ENCODE assay signal across 19 cellular contexts in genomic region chr12:21651821-21652220, GRCh38. TPM values are rescaled to one million over a fixed set of nuclear protein-coding genes. Genes with fewer than 3 reads are reported as not detected.
DNase-seq lines count a peak whose midpoint lies in the region; ATAC-seq and TF ChIP-seq lines count a peak whose summit lies in the region.
"Had no signal": no experiment of that assay in that cellular context is flagged by ENCODE, and none has a peak within 500 bp of the region (broad histone marks: within the 10 kb centered on the region; RNA-seq: fewer than 3 reads in every experiment).

No MANE protein-coding gene starts in this region.

- TF ChIP-seq CTCF in VCaP (conservative IDR thresholded peaks at IDR 0.05), result no peak

- H3K4me1 Mint-ChIP-seq in activated naive CD8-positive, alpha-beta T cell treated with anti-CD3 and anti-CD28 coated beads, Interleukin-2, amount 10 ng/mL, durations not matched to agents 7 days and 5 days, result peaks cover 66% of the 10 kb centered on the region
- H3K4me1 Mint-ChIP-seq in activated naive CD8-positive, alpha-beta T cell treated with anti-CD3 and anti-CD28 coated beads, Interleukin-2, amount 50 U/mL, for 24 hours, result peaks cover 82% of the 10 kb centered on the region
- H3K4me1 Mint-ChIP-seq in stimulated activated naive CD8-positive, alpha-beta T cell treated with anti-CD3 and anti-CD28 coated beads, Interleukin-15, amount 100 ng/mL, for 72 hours, result peaks cover 82% of the 10 kb centered on the region

- ATAC-seq in activated naive CD8-positive, alpha-beta T cell treated with anti-CD3 and anti-CD28 coated beads, Interleukin-2, amount 10 ng/mL, durations not matched to agents 7 days and 5 days (ENCODE audit: low read depth), result no peak
- ATAC-seq in activated naive CD8-positive, alpha-beta T cell treated with anti-CD3 and anti-CD28 coated beads, Interleukin-2, amount 50 U/mL, for 24 hours, result no peak
- ATAC-seq in stimulated activated naive CD8-positive, alpha-beta T cell treated with anti-CD3 and anti-CD28 coated beads, Interleukin-15, amount 100 ng/mL, for 72 hours, result no peak
- no peak for ATAC-seq in HG03354 (IDR thresholded peaks at IDR 0.05; ENCODE audit: poor library complexity, severe bottlenecking, unreplicated experiment)
- ATAC-seq: HCT116, PC-3 had no signal

- no peak for DNase-seq in activated naive CD8-positive, alpha-beta T cell treated with anti-CD3 and anti-CD28 coated beads, Interleukin-2, amount 10 ng/mL, durations not matched to agents 7 days and 5 days
- no peak for DNase-seq in activated naive CD8-positive, alpha-beta T cell treated with anti-CD3 and anti-CD28 coated beads, Interleukin-2, amount 50 U/mL, for 24 hours
- DNase-seq in G401 (ENCODE audit: low spot score) (peak; percentile 76), OCI-M2 (lab: John Stamatoyannopoulos, UW; ENCODE audit: unreplicated experiment) (no peak)
- DNase-seq in stimulated activated naive CD8-positive, alpha-beta T cell treated with anti-CD3 and anti-CD28 coated beads, Interleukin-15, amount 100 ng/mL, for 72 hours, result no peak
- DNase-seq: GF-D8, GM23248, NCI-H1417 treated with DMSO at 0.1 percent for 48 hours, NCI-H1930, NCI-H510A, NCI-H774, PC-3 had no signal

- POLR2A ChIA-PET in activated naive CD8-positive, alpha-beta T cell treated with anti-CD3 and anti-CD28 coated beads, Interleukin-2, amount 10 ng/mL, durations not matched to agents 7 days and 5 days (lab: Charles Lee), result no interaction called here

- in situ Hi-C loops in G401 (cut with HindIII; ENCODE audit: low sequenced_read_pairs), result no loop called here

- no peaks in the 10 kb centered on the region for H3K9me3 Mint-ChIP-seq in activated naive CD8-positive, alpha-beta T cell treated with anti-CD3 and anti-CD28 coated beads, Interleukin-2, amount 10 ng/mL, durations not matched to agents 7 days and 5 days
- no peaks in the 10 kb centered on the region for H3K9me3 Mint-ChIP-seq in activated naive CD8-positive, alpha-beta T cell treated with anti-CD3 and anti-CD28 coated beads, Interleukin-2, amount 50 U/mL, for 24 hours
- H3K9me3 Mint-ChIP-seq in stimulated activated naive CD8-positive, alpha-beta T cell treated with anti-CD3 and anti-CD28 coated beads, Interleukin-15, amount 100 ng/mL, for 72 hours, result no peaks in the 10 kb centered on the region

- H3K27ac Mint-ChIP-seq in activated naive CD8-positive, alpha-beta T cell treated with anti-CD3 and anti-CD28 coated beads, Interleukin-2, amount 10 ng/mL, durations not matched to agents 7 days and 5 days, result no peak overlapping the region
- H3K27ac Mint-ChIP-seq in activated naive CD8-positive, alpha-beta T cell treated with anti-CD3 and anti-CD28 coated beads, Interleukin-2, amount 50 U/mL, for 24 hours, result no peak overlapping the region
- peak overlapping the region in 1 of 2 donors; percentile 6 for H3K27ac Mint-ChIP-seq in stimulated activated naive CD8-positive, alpha-beta T cell treated with anti-CD3 and anti-CD28 coated beads, Interleukin-15, amount 100 ng/mL, for 72 hours

- H3K27ac ChIP-seq in VCaP, result peak overlapping the region; percentile 4; the same call in 1 of the 2 replicates
- H3K27ac ChIP-seq: BLaER1, GM23248, HL-60, SJSA1 had no signal

- peaks cover 57% of the 10 kb centered on the region for H3K36me3 Mint-ChIP-seq in activated naive CD8-positive, alpha-beta T cell treated with anti-CD3 and anti-CD28 coated beads, Interleukin-2, amount 10 ng/mL, durations not matched to agents 7 days and 5 days
- H3K36me3 Mint-ChIP-seq in activated naive CD8-positive, alpha-beta T cell treated with anti-CD3 and anti-CD28 coated beads, Interleukin-2, amount 50 U/mL, for 24 hours (ENCODE audit: low read depth), result peaks cover 93% of the 10 kb centered on the region

- H3K4me3 Mint-ChIP-seq in activated naive CD8-positive, alpha-beta T cell treated with anti-CD3 and anti-CD28 coated beads, Interleukin-2, amount 10 ng/mL, durations not matched to agents 7 days and 5 days, result peak overlapping the region; percentile 18
- no peak overlapping the region for H3K4me3 Mint-ChIP-seq in activated naive CD8-positive, alpha-beta T cell treated with anti-CD3 and anti-CD28 coated beads, Interleukin-2, amount 50 U/mL, for 24 hours
- H3K4me3 Mint-ChIP-seq in stimulated activated naive CD8-positive, alpha-beta T cell treated with anti-CD3 and anti-CD28 coated beads, Interleukin-15, amount 100 ng/mL, for 72 hours, result peak overlapping the region; percentile 29 to 35

- H3K27me3 Mint-ChIP-seq in activated naive CD8-positive, alpha-beta T cell treated with anti-CD3 and anti-CD28 coated beads, Interleukin-2, amount 10 ng/mL, durations not matched to agents 7 days and 5 days, result no peaks in the 10 kb centered on the region
- no peaks in the 10 kb centered on the region for H3K27me3 Mint-ChIP-seq in activated naive CD8-positive, alpha-beta T cell treated with anti-CD3 and anti-CD28 coated beads, Interleukin-2, amount 50 U/mL, for 24 hours
- H3K27me3 Mint-ChIP-seq in stimulated activated naive CD8-positive, alpha-beta T cell treated with anti-CD3 and anti-CD28 coated beads, Interleukin-15, amount 100 ng/mL, for 72 hours, result no peaks in the 10 kb centered on the region

RNA-seq across cellular contexts. Expression of gene LDHB, which starts 5.8 kb away (rescaled TPM):
- 100 to 1,000 TPM; 911 to 954 TPM for total RNA-seq in activated naive CD8-positive, alpha-beta T cell treated with anti-CD3 and anti-CD28 coated beads, Interleukin-2, amount 10 ng/mL, durations not matched to agents 7 days and 5 days
- total RNA-seq in G401 (2014; rRNA removed; shearing (Covaris generic)), result 1,406 and 1,548 TPM in 2 replicates

RNA-seq across cellular contexts. Expression of gene GYS2, which starts 47.2 kb away (rescaled TPM):
- total RNA-seq in activated naive CD8-positive, alpha-beta T cell treated with anti-CD3 and anti-CD28 coated beads, Interleukin-2, amount 10 ng/mL, durations not matched to agents 7 days and 5 days, result under 1 TPM; 0.14 to 0.17 TPM
- not detected in 2 replicates for total RNA-seq in G401 (2014; rRNA removed; shearing (Covaris generic))
- total RNA-seq: GM23248, LHCN-M2, PC-3, SJSA1 had no signal
